Comparison of ENCODE assay signal across 11 cellular contexts in genomic region chr5:63959177-63959982, GRCh38. TPM values are rescaled to one million over a fixed set of nuclear protein-coding genes. Genes with fewer than 3 reads are reported as not detected.
DNase-seq lines count a peak whose midpoint lies in the region; ATAC-seq, FAIRE-seq and TF ChIP-seq lines count a peak whose summit lies in the region.
"Had no signal": no experiment of that assay in that cellular context is flagged by ENCODE, and none has a peak within 500 bp of the region (broad histone marks: within the 10 kb centered on the region; RNA-seq: fewer than 3 reads in every experiment).

No MANE protein-coding gene starts in this region.

- FAIRE-seq in pancreas (lab: Jason Lieb, UNC), result no peak

- H3F3A ChIP-seq in PC-3 (ENCODE audit: low read length, unreplicated experiment), result no peaks in the 10 kb centered on the region

- CTCF ChIA-PET in PC-3 (lab: Charles Lee), result no interaction called here
- CTCF ChIA-PET in activated naive CD4-positive, alpha-beta T cell treated with anti-CD3 and anti-CD28 coated beads, Interleukin-2, amount 10 ng/mL, durations not matched to agents 7 days and 5 days (lab: Charles Lee), result no interaction called here

- no peak overlapping the region for H3K4me2 ChIP-seq in PC-3 (ENCODE audit: low read length)

- no peak overlapping the region for H2AFZ ChIP-seq in PC-3 (ENCODE audit: low read length)

- peaks cover 43% of the 10 kb centered on the region for H3K27me3 Mint-ChIP-seq in activated naive CD4-positive, alpha-beta T cell treated with anti-CD3 and anti-CD28 coated beads, Interleukin-2, amount 10 ng/mL, durations not matched to agents 7 days and 5 days

- 4% methylated on average over 44 of the region's 44 CpGs for WGBS in pancreas, 2 donors

- H3K9me3 ChIP-seq in HUES6 (ENCODE audit: control insufficient read depth, insufficient read depth, low read depth, low read length), result no peaks in the 10 kb centered on the region
- no peaks in the 10 kb centered on the region for H3K9me3 ChIP-seq in PC-3 (ENCODE audit: low read length)
- H3K9me3 ChIP-seq in pancreas, result no peaks in the 10 kb centered on the region

- H3K4me3 Mint-ChIP-seq in activated naive CD4-positive, alpha-beta T cell treated with anti-CD3 and anti-CD28 coated beads, Interleukin-2, amount 10 ng/mL, durations not matched to agents 7 days and 5 days, result no peak overlapping the region

- intact Hi-C loops in PC-3 (cut with micrococcal nuclease), result no loop called here
- intact Hi-C loops in pancreas (cut with DNase I), result loop anchor here in 1 of 3 donors (5.0 kb wide), 1 partner anchor 557 kb away; no protein-coding TSS in a partner anchor

- POLR2A ChIA-PET in PC-3 (lab: Charles Lee; ENCODE audit: unreplicated experiment), result no interaction called here

- H3K9ac ChIP-seq in HUES6 (ENCODE audit: low read length), result peak overlapping the region; percentile 5
- H3K9ac ChIP-seq in PC-3 (ENCODE audit: low read length), result no peak overlapping the region

- peak; percentile 25; the same call in 1 of the 2 replicates for TF ChIP-seq CTCF in PC-3 (conservative IDR thresholded peaks at IDR 0.05; ENCODE audit: low read depth, low read length)
- TF ChIP-seq CTCF in pancreas (IDR thresholded peaks at IDR 0.05), result peak in 2 of 4 donors; percentile 13
- no peak for TF ChIP-seq CTCF in foreskin fibroblast (IDR thresholded peaks at IDR 0.05; ENCODE audit: low read depth, low read length)

- no peaks in the 10 kb centered on the region for H3K9me2 ChIP-seq in PC-3 (replicated peaks; ENCODE audit: low read length)

- no peaks in the 10 kb centered on the region for H3K36me3 ChIP-seq in HUES6 (ENCODE audit: control insufficient read depth, insufficient read depth, low read length)
- H3K36me3 ChIP-seq in PC-3 (ENCODE audit: low read depth, low read length), result no peaks in the 10 kb centered on the region
- H3K36me3 ChIP-seq in pancreas, result no peaks in the 10 kb centered on the region

- BruUV-seq in PC-3 (replicated peaks; lab: Mats Ljungman, UMichigan), result no TSS peak

- H3K9me3 Mint-ChIP-seq in activated naive CD4-positive, alpha-beta T cell treated with anti-CD3 and anti-CD28 coated beads, Interleukin-2, amount 10 ng/mL, durations not matched to agents 7 days and 5 days, result peaks cover 8% of the 10 kb centered on the region

- H3K79me2 ChIP-seq in PC-3 (ENCODE audit: low read length), result no peaks in the 10 kb centered on the region

- H3K4me1 ChIP-seq in HUES6 (ENCODE audit: control insufficient read depth, insufficient read depth, low read length) (0 out of 2 replicates have a peak, but pooled peaks cover 7% of the 10 kb centered on the region), PC-3 (ENCODE audit: insufficient read depth, low read length) (no peaks in the 10 kb centered on the region), pancreas (no peaks in the 10 kb centered on the region)

- ATAC-seq in PC-3 (peak; percentile 58; the same call in 1 of the 2 replicates), pancreas (peak; percentile 85 to 99 (median 94)), HG03442 (IDR thresholded peaks at IDR 0.05; ENCODE audit: unreplicated experiment) (no peak)
- ATAC-seq: Right ventricle myocardium inferior had no signal

- no peaks in the 10 kb centered on the region for H3K4me1 Mint-ChIP-seq in activated naive CD4-positive, alpha-beta T cell treated with anti-CD3 and anti-CD28 coated beads, Interleukin-2, amount 10 ng/mL, durations not matched to agents 7 days and 5 days

- DNase-seq in PC-3 (peak; percentile 8), iPS DF 19.7 (ENCODE audit: low read depth, low spot score) (peak; percentile 77), pancreas (peak; percentile 40 to 81 (median 61)), foreskin fibroblast (no peak), HuH-7 (ENCODE audit: low spot score) (no peak)
- no peak for DNase-seq in activated naive CD4-positive, alpha-beta T cell treated with anti-CD3 and anti-CD28 coated beads, Interleukin-2, amount 10 ng/mL, durations not matched to agents 7 days and 5 days

- H4K20me1 ChIP-seq in PC-3 (ENCODE audit: low read length), result no peaks in the 10 kb centered on the region

- H3K4me3 ChIP-seq in HUES6 (ENCODE audit: low read depth, low read length) (peak overlapping the region; percentile 73), PC-3 (ENCODE audit: low read length) (no peak overlapping the region), pancreas (peak overlapping the region in 1 of 4 donors; percentile 13), foreskin fibroblast (ENCODE audit: low read depth in 1 of 2, low read length in 2 of 2) (no peak overlapping the region)

- H3K27me3 ChIP-seq in HUES6 (ENCODE audit: control insufficient read depth, insufficient read depth, low read length) (peaks cover 55% of the 10 kb centered on the region), PC-3 (ENCODE audit: low read length) (peaks cover 19% of the 10 kb centered on the region; the same call in 1 of the 2 replicates), pancreas (peaks cover 0 to 25% (median 3%) of the 10 kb centered on the region in 4 donors)

- no peak overlapping the region for H3K27ac ChIP-seq in HUES6 (ENCODE audit: low read depth, low read length)
- H3K27ac ChIP-seq in PC-3 (ENCODE audit: low read length), result no peak overlapping the region
- no peak overlapping the region for H3K27ac ChIP-seq in pancreas

- H3K36me3 Mint-ChIP-seq in activated naive CD4-positive, alpha-beta T cell treated with anti-CD3 and anti-CD28 coated beads, Interleukin-2, amount 10 ng/mL, durations not matched to agents 7 days and 5 days, result no peaks in the 10 kb centered on the region

- H3K27ac Mint-ChIP-seq in activated naive CD4-positive, alpha-beta T cell treated with anti-CD3 and anti-CD28 coated beads, Interleukin-2, amount 10 ng/mL, durations not matched to agents 7 days and 5 days, result no peak overlapping the region

RNA-seq across cellular contexts. Expression of gene HTR1A, which starts 2.9 kb away (rescaled TPM):
- total RNA-seq in PC-3 (2014; rRNA removed) (not detected in 2 replicates), pancreas (not detected)
- polyA plus RNA-seq in pancreas, result not detected
- total RNA-seq: kidney epithelial cell, Right ventricle myocardium inferior, subcutaneous adipose tissue had no signal

Comparison
In these comparisons a context has a peak if more than half of its experiments do, and no peak if none do; other contexts are left out.
1. DNase-seq: peak in PC-3 (single experiment), iPS DF 19.7 (single experiment) and pancreas (6 of 6); none in activated naive CD4-positive, alpha-beta T cell treated with anti-CD3 and anti-CD28 coated beads, Interleukin-2, amount 10 ng/mL, durations not matched to agents 7 days and 5 days (single experiment), foreskin fibroblast (0 of 2) and HuH-7 (single experiment).